In the genomic region with DNA sequence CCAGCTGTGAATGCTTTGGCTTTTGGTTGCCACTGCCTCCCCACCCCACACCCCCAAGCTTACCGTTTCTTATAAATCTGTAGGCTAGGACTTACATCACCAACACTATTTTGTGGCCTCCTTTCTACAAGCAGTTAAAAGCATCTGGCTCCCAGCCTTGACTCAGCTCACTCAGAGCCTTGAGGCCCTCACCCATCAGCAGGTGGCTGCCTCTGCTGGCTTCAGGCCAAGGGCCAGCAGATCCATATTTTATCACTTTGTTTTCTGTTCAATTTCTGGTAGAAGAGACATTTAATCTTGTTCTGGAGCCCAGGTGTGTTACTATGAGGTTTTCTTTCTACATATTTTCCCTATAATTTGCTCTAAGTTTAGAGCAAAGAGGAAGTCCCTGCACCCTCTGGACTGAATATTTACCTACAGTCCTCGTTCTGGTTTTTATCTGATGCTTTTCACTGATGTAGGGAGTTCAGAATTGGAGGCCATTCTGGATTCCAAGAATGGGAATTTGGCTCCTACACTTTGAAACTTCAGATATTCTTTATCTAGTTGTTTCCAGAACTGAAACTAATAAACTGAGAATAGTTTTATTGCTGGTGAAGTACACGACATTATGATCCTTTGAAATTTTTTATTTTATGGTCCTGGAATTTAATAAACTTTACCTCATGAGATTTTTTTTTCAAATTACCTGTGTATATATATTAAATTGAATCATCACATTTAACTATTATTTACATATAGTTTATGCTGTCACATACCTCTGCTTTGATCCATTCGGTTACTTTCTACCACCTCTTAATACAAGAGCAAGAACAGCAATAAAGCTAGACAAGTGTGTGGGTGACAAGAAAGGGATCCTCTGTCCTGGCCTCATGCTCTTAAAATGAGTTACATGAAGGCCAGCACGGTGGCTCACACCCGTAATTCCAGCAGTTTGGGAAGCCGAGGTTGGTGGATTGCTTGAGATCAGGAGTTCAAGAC, we compare ENCODE assay signal across 19 cellular contexts. TPM values are rescaled to one million over a fixed set of nuclear protein-coding genes. Genes with fewer than 3 reads are reported as not detected.
DNase-seq lines count a peak whose midpoint lies in the region; ATAC-seq and FAIRE-seq lines count a peak whose summit lies in the region.
"Had no signal": no experiment of that assay in that cellular context is flagged by ENCODE, and none has a peak within 500 bp of the region (broad histone marks: within the 10 kb centered on the region; RNA-seq: fewer than 3 reads in every experiment).

No MANE protein-coding gene starts in this region.

- peak; percentile 1 for DNase-seq in NCI-H2171 treated with DMSO at 0.1 percent for 48 hours (lab: John Stamatoyannopoulos, UW)
- no peak for DNase-seq in NCI-H2171 (lab: John Stamatoyannopoulos, UW)
- DNase-seq in LoVo (ENCODE audit: low spot score): peak; percentile 57
- DNase-seq in SHP77 treated with DMSO at 0.1 percent for 48 hours (lab: John Stamatoyannopoulos, UW): peak; percentile 4
- peak; percentile 56 for DNase-seq in small intestine
- no peak for DNase-seq in stimulated activated CD4-positive, alpha-beta T cell treated with anti-CD3 and anti-CD28 coated beads, Interleukin-15, amount 100 ng/mL, for 24 hours
- DNase-seq in naive thymus-derived CD4-positive, alpha-beta T cell: no peak
- DNase-seq: COR-L47, H7, Kasumi-1, NCI-H2081, NCI-H774, SK-N-SH, T-cell had no signal

- CTCF ChIA-PET in naive thymus-derived CD4-positive, alpha-beta T cell (lab: Charles Lee): no interaction called here

- peaks cover 2 to 8% (median 5%) of the 10 kb centered on the region in 5 donors for H3K27me3 Mint-ChIP-seq in naive thymus-derived CD4-positive, alpha-beta T cell

- WGBS in small intestine, 3 donors: 24 to 60% (median 43%) methylated on average over 7 of the region's 7 CpGs

- no peaks in the 10 kb centered on the region for H3K36me3 Mint-ChIP-seq in naive thymus-derived CD4-positive, alpha-beta T cell
- H3K36me3 Mint-ChIP-seq: T-cell had no signal

- H3K4me3 ChIP-seq in small intestine (ENCODE audit: low read depth in 1 of 2, low read length in 2 of 2): no peak overlapping the region
- no peak overlapping the region for H3K4me3 ChIP-seq in naive thymus-derived CD4-positive, alpha-beta T cell (ENCODE audit: low read length)

- H3K4me1 ChIP-seq in small intestine (ENCODE audit: control insufficient read depth in 2 of 2, insufficient read depth in 1 of 2, low read depth in 1 of 2, low read length in 1 of 2): peaks cover 0 to 2% of the 10 kb centered on the region in 2 donors
- H3K4me1 ChIP-seq in naive thymus-derived CD4-positive, alpha-beta T cell (ENCODE audit: control insufficient read depth in 2 of 2, insufficient read depth in 2 of 2, low read length in 2 of 2): no peaks in the 10 kb centered on the region

- H3K36me3 ChIP-seq in small intestine (ENCODE audit: control insufficient read depth in 2 of 2, insufficient read depth in 2 of 2, low read length in 2 of 2): no peaks in the 10 kb centered on the region
- H3K36me3 ChIP-seq in naive thymus-derived CD4-positive, alpha-beta T cell (ENCODE audit: control insufficient read depth in 2 of 3, insufficient read depth in 3 of 3, low read length in 3 of 3): no peaks in the 10 kb centered on the region

- POLR2A ChIA-PET in naive thymus-derived CD4-positive, alpha-beta T cell (lab: Charles Lee): interaction anchor here (0.5 kb wide), 1 partner anchor 111 kb away, joined by 3 read pairs; no protein-coding TSS in a partner anchor

- H3K4me3 Mint-ChIP-seq in naive thymus-derived CD4-positive, alpha-beta T cell: no peak overlapping the region
- H3K4me3 Mint-ChIP-seq: T-cell had no signal

- no peak for ATAC-seq in HG03460 (IDR thresholded peaks at IDR 0.05; ENCODE audit: unreplicated experiment)
- ATAC-seq in naive thymus-derived CD4-positive, alpha-beta T cell: no peak
- ATAC-seq: Panc1, T-cell had no signal

- no peaks in the 10 kb centered on the region for H3K27me3 ChIP-seq in small intestine (ENCODE audit: control insufficient read depth in 2 of 2, insufficient read depth in 2 of 2, low read length in 2 of 2)
- H3K27me3 ChIP-seq in naive thymus-derived CD4-positive, alpha-beta T cell (ENCODE audit: control insufficient read depth in 2 of 2, insufficient read depth in 2 of 2, low read length in 2 of 2): no peaks in the 10 kb centered on the region

- no peaks in the 10 kb centered on the region for H3K4me1 Mint-ChIP-seq in naive thymus-derived CD4-positive, alpha-beta T cell
- H3K4me1 Mint-ChIP-seq: T-cell had no signal

- peak; percentile 44 for FAIRE-seq in small intestine (lab: Jason Lieb, UNC)
- FAIRE-seq: GM19239 had no signal

- peaks cover 0 to 2% (median 0%) of the 10 kb centered on the region in 11 donors for H3K9me3 Mint-ChIP-seq in naive thymus-derived CD4-positive, alpha-beta T cell
- H3K9me3 Mint-ChIP-seq: T-cell had no signal

- intact Hi-C loops in naive thymus-derived CD4-positive, alpha-beta T cell (cut with micrococcal nuclease): no loop called here

- peak overlapping the region in 2 of 9 donors; percentile 1 to 13 for H3K27ac Mint-ChIP-seq in naive thymus-derived CD4-positive, alpha-beta T cell
- H3K27ac Mint-ChIP-seq: T-cell had no signal

- H3K9me3 ChIP-seq in small intestine (ENCODE audit: control insufficient read depth, low read depth): no peaks in the 10 kb centered on the region
- no peaks in the 10 kb centered on the region for H3K9me3 ChIP-seq in naive thymus-derived CD4-positive, alpha-beta T cell (ENCODE audit: control insufficient read depth in 2 of 3, low read length in 3 of 3)
- H3K9me3 ChIP-seq: SK-N-SH had no signal

- H3K27ac ChIP-seq in small intestine (ENCODE audit: low read depth in 1 of 2, low read length in 1 of 2): peak overlapping the region; percentile 31 to 32
- H3K27ac ChIP-seq in naive thymus-derived CD4-positive, alpha-beta T cell (ENCODE audit: low read depth, low read length): no peak overlapping the region
- H3K27ac ChIP-seq: C4-2B had no signal

RNA-seq across cellular contexts. Expression of gene PLBD1, which starts 22.2 kb away (rescaled TPM):
- polyA plus RNA-seq in small intestine: 10 to 100 TPM in 1 of 3 donors, 1 to 10 TPM in 2; 7.8 to 26.9 (median 9.6) TPM
- 10 to 100 TPM in 1 of 5 experiments, 1 to 10 TPM in 1, under 1 TPM in 2, not detected in 1; 0.30 to 74.1 (median 4.6) TPM for total RNA-seq in naive thymus-derived CD4-positive, alpha-beta T cell
- under 1 TPM; 0.44 to 0.69 TPM for polyA plus RNA-seq in naive thymus-derived CD4-positive, alpha-beta T cell
- total RNA-seq: A673 had no signal

Comparison
In these comparisons a context has a peak if more than half of its experiments do, and no peak if none do; other contexts are left out.
1. DNase-seq: peak in NCI-H2171 treated with DMSO at 0.1 percent for 48 hours (single experiment), LoVo (single experiment), SHP77 treated with DMSO at 0.1 percent for 48 hours (single experiment) and small intestine (single experiment); none in NCI-H2171 (single experiment), stimulated activated CD4-positive, alpha-beta T cell treated with anti-CD3 and anti-CD28 coated beads, Interleukin-15, amount 100 ng/mL, for 24 hours (single experiment) and naive thymus-derived CD4-positive, alpha-beta T cell (0 of 9).
2. RNA of gene PLBD1, which starts 22.2 kb away (polyA plus RNA-seq): 7.8 to 26.9 TPM in small intestine; 0.44 to 0.69 TPM in naive thymus-derived CD4-positive, alpha-beta T cell; every median in the first group is over 4 times any median in the second.